1 cellular context compared by ENCODE assay signal in the genomic region with DNA sequence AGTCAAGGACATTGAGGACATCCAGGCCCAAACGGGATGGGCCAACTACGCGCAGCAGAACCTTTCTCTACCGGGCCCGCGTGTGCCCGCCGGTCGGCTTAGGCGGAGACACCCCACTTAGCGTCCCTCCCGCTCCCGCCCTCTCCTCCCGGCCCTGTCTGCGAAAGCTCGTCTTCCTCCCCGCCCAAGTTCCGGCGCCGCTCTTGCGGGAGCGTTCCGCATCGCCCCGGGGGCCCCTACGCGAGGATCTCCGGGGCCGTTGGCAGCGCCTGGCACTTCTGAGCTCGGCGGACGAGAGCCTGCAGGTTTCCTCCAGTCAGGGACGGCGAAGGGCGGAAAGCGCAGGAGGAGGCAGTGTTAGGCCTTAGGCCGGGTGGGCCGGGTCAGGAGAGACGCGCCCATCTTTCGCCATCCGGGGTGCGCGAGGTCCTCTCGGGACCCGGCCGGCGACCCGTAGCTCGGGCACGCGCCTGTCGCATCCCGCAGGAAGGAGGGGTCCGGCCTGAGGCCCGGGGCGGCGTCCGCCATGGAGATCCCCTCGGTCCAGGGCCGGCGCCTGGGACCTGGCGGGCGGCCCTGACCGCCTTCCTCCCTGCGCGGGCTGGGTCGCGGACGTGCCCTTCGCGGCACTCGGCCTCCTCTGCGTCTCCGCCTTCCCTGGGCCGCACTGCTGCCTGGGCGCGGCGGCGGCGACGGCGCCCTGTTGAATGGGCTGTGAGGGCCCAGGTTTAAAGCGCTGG.
A peak's percentile ranks its signal among the peaks of the same experiment; 100 is the strongest.
TF ChIP-seq lines count a peak whose summit lies in the region.

Gene FEM1B (plus strand): TSS at position 141 of the 740 bp plus-strand sequence. CDS start 673 bp downstream, outside the sequence.

TF ChIP-seq in HepG2, 621 proteins besides CTCF, POLR2A, EP300 and RAD21 (continued from another document and continues in another):
- TF ChIP-seq ZNF674 (CRISPR knock-in tag; IDR thresholded peaks at IDR 0.05; ENCODE audit: low read depth) (0 out of 2 replicates have a peak, but pooled peaks have one; percentile 90), ZSCAN21 (CRISPR knock-in tag; IDR thresholded peaks at IDR 0.05; ENCODE audit: borderline replicate concordance) (peak; percentile 82; the same call in 1 of the 2 replicates), STAT5B (CRISPR knock-in tag; IDR thresholded peaks at IDR 0.05) (no peak), ZNF558 (CRISPR knock-in tag; IDR thresholded peaks at IDR 0.05; ENCODE audit: borderline replicate concordance) (peak; percentile 85; the same call in 1 of the 2 replicates), ZFAT (CRISPR knock-in tag; conservative IDR thresholded peaks at IDR 0.05) (no peak; the same call in 1 of the 2 replicates), NFYC (CRISPR knock-in tag; IDR thresholded peaks at IDR 0.05) (no peak; the same call in 1 of the 2 replicates), KDM5A (IDR thresholded peaks at IDR 0.05; ENCODE audit: borderline replicate concordance, low read length) (peak; percentile 89; the same call in 1 of the 2 replicates), ZFP62 (CRISPR knock-in tag; IDR thresholded peaks at IDR 0.05) (0 out of 2 replicates have a peak, but pooled peaks have one; percentile 81), ZNF644 (CRISPR knock-in tag; IDR thresholded peaks at IDR 0.05; ENCODE audit: low read depth) (no peak), MTERF4 (CRISPR knock-in tag; IDR thresholded peaks at IDR 0.05) (no peak), ZNF143 (CRISPR knock-in tag; IDR thresholded peaks at IDR 0.05) (peak; percentile 76), E2F1 (CRISPR knock-in tag; IDR thresholded peaks at IDR 0.05) (peak; percentile 70), MEF2D (CRISPR knock-in tag; IDR thresholded peaks at IDR 0.05) (peak; percentile 88), BATF2 (CRISPR knock-in tag; IDR thresholded peaks at IDR 0.05) (peak; percentile 76; the same call in 1 of the 2 replicates), MED13 (CRISPR knock-in tag; IDR thresholded peaks at IDR 0.05) (no peak), ZNF17 (CRISPR knock-in tag; IDR thresholded peaks at IDR 0.05) (no peak), CHCHD3 (CRISPR knock-in tag; IDR thresholded peaks at IDR 0.05) (peak; percentile 84), ZFY (CRISPR knock-in tag; IDR thresholded peaks at IDR 0.05) (peak; percentile 98), ZNF513 (CRISPR knock-in tag; conservative IDR thresholded peaks at IDR 0.05) (no peak), PLRG1 (conservative IDR thresholded peaks at IDR 0.05) (no peak), NBN (conservative IDR thresholded peaks at IDR 0.05) (no peak), HCFC1 (IDR thresholded peaks at IDR 0.05; ENCODE audit: low read depth, low read length) (peak; percentile 63; the same call in 1 of the 2 replicates), HMG20B (CRISPR knock-in tag; conservative IDR thresholded peaks at IDR 0.05) (no peak), ZNF446 (CRISPR knock-in tag; IDR thresholded peaks at IDR 0.05) (peak; percentile 89), PBX3 (CRISPR knock-in tag; IDR thresholded peaks at IDR 0.05; ENCODE audit: borderline replicate concordance) (peak; percentile 76; the same call in 1 of the 2 replicates), ZNF646 (CRISPR knock-in tag; IDR thresholded peaks at IDR 0.05) (peak; percentile 48; the same call in 1 of the 2 replicates), ZNF768 (CRISPR knock-in tag; IDR thresholded peaks at IDR 0.05) (peak; percentile 62; the same call in 1 of the 2 replicates), MAFF (IDR thresholded peaks at IDR 0.05; ENCODE audit: low read depth, low read length) (no peak), ZFX (CRISPR knock-in tag; IDR thresholded peaks at IDR 0.05; ENCODE audit: low read depth) (peak; percentile 99), NFE2L2 (IDR thresholded peaks at IDR 0.05; ENCODE audit: low read length) (no peak), PCBP1 (IDR thresholded peaks at IDR 0.05; ENCODE audit: borderline replicate concordance, low read depth, low read length) (peak; percentile 94; the same call in 1 of the 2 replicates), EZH2 (conservative IDR thresholded peaks at IDR 0.05; ENCODE audit: low read depth, low read length) (no peak), YY1 (IDR thresholded peaks at IDR 0.05; ENCODE audit: insufficient read depth, insufficient replicate concordance, low read depth, low read length) (peak; percentile 81)
- TF ChIP-seq, protein P1, sequence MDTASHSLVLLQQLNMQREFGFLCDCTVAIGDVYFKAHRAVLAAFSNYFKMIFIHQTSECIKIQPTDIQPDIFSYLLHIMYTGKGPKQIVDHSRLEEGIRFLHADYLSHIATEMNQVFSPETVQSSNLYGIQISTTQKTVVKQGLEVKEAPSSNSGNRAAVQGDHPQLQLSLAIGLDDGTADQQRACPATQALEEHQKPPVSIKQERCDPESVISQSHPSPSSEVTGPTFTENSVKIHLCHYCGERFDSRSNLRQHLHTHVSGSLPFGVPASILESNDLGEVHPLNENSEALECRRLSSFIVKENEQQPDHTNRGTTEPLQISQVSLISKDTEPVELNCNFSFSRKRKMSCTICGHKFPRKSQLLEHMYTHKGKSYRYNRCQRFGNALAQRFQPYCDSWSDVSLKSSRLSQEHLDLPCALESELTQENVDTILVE (CRISPR knock-in tag; IDR thresholded peaks at IDR 0.05), result peak; percentile 96
- TF ChIP-seq, protein P2, sequence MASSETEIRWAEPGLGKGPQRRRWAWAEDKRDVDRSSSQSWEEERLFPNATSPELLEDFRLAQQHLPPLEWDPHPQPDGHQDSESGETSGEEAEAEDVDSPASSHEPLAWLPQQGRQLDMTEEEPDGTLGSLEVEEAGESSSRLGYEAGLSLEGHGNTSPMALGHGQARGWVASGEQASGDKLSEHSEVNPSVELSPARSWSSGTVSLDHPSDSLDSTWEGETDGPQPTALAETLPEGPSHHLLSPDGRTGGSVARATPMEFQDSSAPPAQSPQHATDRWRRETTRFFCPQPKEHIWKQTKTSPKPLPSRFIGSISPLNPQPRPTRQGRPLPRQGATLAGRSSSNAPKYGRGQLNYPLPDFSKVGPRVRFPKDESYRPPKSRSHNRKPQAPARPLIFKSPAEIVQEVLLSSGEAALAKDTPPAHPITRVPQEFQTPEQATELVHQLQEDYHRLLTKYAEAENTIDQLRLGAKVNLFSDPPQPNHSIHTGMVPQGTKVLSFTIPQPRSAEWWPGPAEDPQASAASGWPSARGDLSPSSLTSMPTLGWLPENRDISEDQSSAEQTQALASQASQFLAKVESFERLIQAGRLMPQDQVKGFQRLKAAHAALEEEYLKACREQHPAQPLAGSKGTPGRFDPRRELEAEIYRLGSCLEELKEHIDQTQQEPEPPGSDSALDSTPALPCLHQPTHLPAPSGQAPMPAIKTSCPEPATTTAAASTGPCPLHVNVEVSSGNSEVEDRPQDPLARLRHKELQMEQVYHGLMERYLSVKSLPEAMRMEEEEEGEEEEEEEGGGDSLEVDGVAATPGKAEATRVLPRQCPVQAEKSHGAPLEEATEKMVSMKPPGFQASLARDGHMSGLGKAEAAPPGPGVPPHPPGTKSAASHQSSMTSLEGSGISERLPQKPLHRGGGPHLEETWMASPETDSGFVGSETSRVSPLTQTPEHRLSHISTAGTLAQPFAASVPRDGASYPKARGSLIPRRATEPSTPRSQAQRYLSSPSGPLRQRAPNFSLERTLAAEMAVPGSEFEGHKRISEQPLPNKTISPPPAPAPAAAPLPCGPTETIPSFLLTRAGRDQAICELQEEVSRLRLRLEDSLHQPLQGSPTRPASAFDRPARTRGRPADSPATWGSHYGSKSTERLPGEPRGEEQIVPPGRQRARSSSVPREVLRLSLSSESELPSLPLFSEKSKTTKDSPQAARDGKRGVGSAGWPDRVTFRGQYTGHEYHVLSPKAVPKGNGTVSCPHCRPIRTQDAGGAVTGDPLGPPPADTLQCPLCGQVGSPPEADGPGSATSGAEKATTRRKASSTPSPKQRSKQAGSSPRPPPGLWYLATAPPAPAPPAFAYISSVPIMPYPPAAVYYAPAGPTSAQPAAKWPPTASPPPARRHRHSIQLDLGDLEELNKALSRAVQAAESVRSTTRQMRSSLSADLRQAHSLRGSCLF (CRISPR knock-in tag; IDR thresholded peaks at IDR 0.05; ENCODE audit: borderline replicate concordance), result peak; percentile 77; the same call in 1 of the 2 replicates
- TF ChIP-seq, protein P3, sequence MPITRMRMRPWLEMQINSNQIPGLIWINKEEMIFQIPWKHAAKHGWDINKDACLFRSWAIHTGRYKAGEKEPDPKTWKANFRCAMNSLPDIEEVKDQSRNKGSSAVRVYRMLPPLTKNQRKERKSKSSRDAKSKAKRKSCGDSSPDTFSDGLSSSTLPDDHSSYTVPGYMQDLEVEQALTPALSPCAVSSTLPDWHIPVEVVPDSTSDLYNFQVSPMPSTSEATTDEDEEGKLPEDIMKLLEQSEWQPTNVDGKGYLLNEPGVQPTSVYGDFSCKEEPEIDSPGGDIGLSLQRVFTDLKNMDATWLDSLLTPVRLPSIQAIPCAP (CRISPR knock-in tag; IDR thresholded peaks at IDR 0.05; ENCODE audit: low read depth), result no peak
